In the genomic region with DNA sequence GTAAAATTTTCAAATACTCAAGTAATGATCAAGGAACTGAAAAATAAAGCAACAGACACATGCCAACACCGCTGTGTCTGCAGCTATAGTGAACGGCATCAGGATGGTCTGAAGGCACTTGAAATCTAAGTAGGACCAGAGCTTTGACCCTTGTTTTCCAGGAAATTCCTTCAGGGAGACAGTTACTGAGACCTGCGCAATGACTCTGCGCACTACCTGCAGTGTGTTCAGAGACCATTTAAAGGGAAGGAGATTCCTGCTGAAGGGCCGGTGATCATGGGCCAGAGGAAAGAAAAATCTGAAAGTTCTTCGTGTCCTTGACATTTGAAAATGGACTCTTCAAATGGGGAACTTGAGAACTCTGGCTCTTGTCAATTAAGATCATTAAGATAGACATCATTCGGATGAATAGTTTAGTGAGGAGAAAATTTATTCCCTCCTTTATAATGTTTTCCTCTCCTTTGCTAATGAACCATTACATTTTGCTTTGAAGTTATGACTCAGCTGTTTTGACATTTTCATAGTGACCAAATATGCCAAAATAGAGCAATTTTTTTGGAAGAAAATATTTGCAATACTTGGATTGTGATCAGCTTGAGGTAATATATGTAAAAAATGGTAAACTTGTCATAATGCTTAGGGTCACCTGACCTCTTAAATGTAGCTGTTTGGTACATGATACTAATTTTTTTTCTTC, we compare ENCODE assay signal across 18 cellular contexts.
A peak's percentile ranks its signal among the peaks of the same experiment; 100 is the strongest.
DNase-seq lines count a peak whose midpoint lies in the region; ATAC-seq, FAIRE-seq and TF ChIP-seq lines count a peak whose summit lies in the region.
"Had no signal": no experiment of that assay in that cellular context is flagged by ENCODE, and none has a peak within 500 bp of the region (broad histone marks: within the 10 kb centered on the region; RNA-seq: fewer than 3 reads in every experiment).

No MANE protein-coding gene starts in this region.

- H3K36me3 Mint-ChIP-seq in GM23338 (ENCODE audit: low read depth): no peaks in the 10 kb centered on the region
- no peaks in the 10 kb centered on the region for H3K36me3 Mint-ChIP-seq in astrocyte (ENCODE audit: low read depth, unreplicated experiment)

- H3K9me3 Mint-ChIP-seq in GM23338: no peaks in the 10 kb centered on the region
- H3K9me3 Mint-ChIP-seq in astrocyte (ENCODE audit: unreplicated experiment): no peaks in the 10 kb centered on the region
- H3K9me3 Mint-ChIP-seq: CD8-positive, alpha-beta memory T cell; T-cell had no signal

- no peak overlapping the region for H3K4me2 ChIP-seq in GM23338
- no peak overlapping the region for H3K4me2 ChIP-seq in astrocyte (ENCODE audit: low read length)
- H3K4me2 ChIP-seq: BLaER1 treated with 17β-estradiol and CSF1 and Interleukin-3, amounts not matched to agents 10 nM and 100 nM had no signal

- H3K36me3 ChIP-seq in GM23338 (ENCODE audit: insufficient read depth) (no peaks in the 10 kb centered on the region), astrocyte (ENCODE audit: insufficient read depth, low read length) (no peaks in the 10 kb centered on the region)
- H3K36me3 ChIP-seq: HAP-1 had no signal

- no peaks in the 10 kb centered on the region for H3K9me3 ChIP-seq in astrocyte (ENCODE audit: insufficient read depth, low read depth, low read length)
- H3K9me3 ChIP-seq: HAP-1 had no signal

- H3K4me1 ChIP-seq in GM23338 (ENCODE audit: insufficient read depth) (no peaks in the 10 kb centered on the region), astrocyte (ENCODE audit: insufficient read depth, low read length) (no peaks in the 10 kb centered on the region)
- H3K4me1 ChIP-seq: BLaER1 treated with 17β-estradiol and CSF1 and Interleukin-3, amounts not matched to agents 10 nM and 100 nM; HAP-1 had no signal

- H2AFZ ChIP-seq in GM23338 (peak overlapping the region; percentile 77; the same call in 1 of the 2 replicates), astrocyte (ENCODE audit: low read depth, low read length) (no peak overlapping the region)

- H3K27me3 Mint-ChIP-seq in GM23338 (ENCODE audit: insufficient read depth, low read depth, poor library complexity) (no peaks in the 10 kb centered on the region), astrocyte (ENCODE audit: low read depth, unreplicated experiment) (no peaks in the 10 kb centered on the region)
- H3K27me3 Mint-ChIP-seq: CD8-positive, alpha-beta memory T cell; T-cell had no signal

- H3K4me3 ChIP-seq in GM23338 (no peak overlapping the region), astrocyte (ENCODE audit: insufficient read depth, low read depth, low read length) (no peak overlapping the region)
- H3K4me3 ChIP-seq: BLaER1 treated with 17β-estradiol and CSF1 and Interleukin-3, amounts not matched to agents 10 nM and 100 nM; HAP-1 had no signal

- no peak overlapping the region for H3K4me3 Mint-ChIP-seq in GM23338
- no peak overlapping the region for H3K4me3 Mint-ChIP-seq in astrocyte (ENCODE audit: unreplicated experiment)
- H3K4me3 Mint-ChIP-seq: CD8-positive, alpha-beta memory T cell; T-cell had no signal

- DNase-seq in DMS53 (lab: John Stamatoyannopoulos, UW) (peak; percentile 0), DMS53 treated with DMSO at 0.1 percent for 48 hours (lab: John Stamatoyannopoulos, UW; ENCODE audit: unreplicated experiment) (no peak), GM23338 (ENCODE audit: low spot score) (no peak), astrocyte (ENCODE audit: low read depth) (peak; percentile 23), renal cortical epithelial cell (ENCODE audit: low read depth) (peak; percentile 28), left colon (no peak)
- no peak for DNase-seq in activated CD4-positive, alpha-beta T cell treated with anti-CD3 and anti-CD28 coated beads, Interleukin-2, amount 50 U/mL, for 4 hours
- DNase-seq: 8988T; CD8-positive, alpha-beta memory T cell; NCI-H1105 treated with DMSO at 0.1 percent for 48 hours; NCI-H187; NCI-H748 treated with DMSO at 0.1 percent for 48 hours; T-cell had no signal

- no peak overlapping the region for H3K27ac ChIP-seq in GM23338 (ENCODE audit: low read depth)
- no peak overlapping the region for H3K27ac ChIP-seq in astrocyte (ENCODE audit: low read depth, low read length)
- H3K27ac ChIP-seq: BLaER1 treated with 17β-estradiol and CSF1 and Interleukin-3, amounts not matched to agents 10 nM and 100 nM had no signal

- H4K20me1 ChIP-seq in GM23338 (replicated peaks; ENCODE audit: insufficient read depth): no peaks in the 10 kb centered on the region
- no peaks in the 10 kb centered on the region for H4K20me1 ChIP-seq in astrocyte (ENCODE audit: insufficient read depth, low read length)
- H4K20me1 ChIP-seq: BLaER1 treated with 17β-estradiol and CSF1 and Interleukin-3, amounts not matched to agents 10 nM and 100 nM had no signal

- FAIRE-seq in astrocyte (lab: Jason Lieb, UNC): no peak
- FAIRE-seq: GM19239 had no signal

- H3K79me2 ChIP-seq in GM23338 (replicated peaks; ENCODE audit: insufficient read depth): no peaks in the 10 kb centered on the region
- no peaks in the 10 kb centered on the region for H3K79me2 ChIP-seq in astrocyte (ENCODE audit: insufficient read depth, low read length)

- H3K27me3 ChIP-seq in GM23338 (ENCODE audit: insufficient read depth): no peaks in the 10 kb centered on the region
- no peaks in the 10 kb centered on the region for H3K27me3 ChIP-seq in astrocyte (ENCODE audit: insufficient read depth, low read length)
- H3K27me3 ChIP-seq: BLaER1 treated with 17β-estradiol and CSF1 and Interleukin-3, amounts not matched to agents 10 nM and 100 nM had no signal

- no peaks in the 10 kb centered on the region for H3K9me2 ChIP-seq in GM23338 (ENCODE audit: insufficient read depth)

- TF ChIP-seq CTCF in GM23338 (conservative IDR thresholded peaks at IDR 0.05; ENCODE audit: low read depth in 2 of 2) (no peak), astrocyte (IDR thresholded peaks at IDR 0.05; ENCODE audit: insufficient read depth, low read depth, low read length) (no peak)

- H3K9ac ChIP-seq in astrocyte (ENCODE audit: low read length): no peak overlapping the region
- H3K9ac ChIP-seq: BLaER1 treated with 17β-estradiol and CSF1 and Interleukin-3, amounts not matched to agents 10 nM and 100 nM had no signal

- H3K27ac Mint-ChIP-seq in GM23338 (no peak overlapping the region), astrocyte (ENCODE audit: unreplicated experiment) (no peak overlapping the region)
- H3K27ac Mint-ChIP-seq: T-cell had no signal

- ATAC-seq in GM23338: no peak
- no peak for ATAC-seq in HG03097 (IDR thresholded peaks at IDR 0.05; ENCODE audit: low FRiP score, unreplicated experiment)
- ATAC-seq in left colon: no peak
- ATAC-seq: Panc1, T-cell had no signal

- intact Hi-C loops in left colon (cut with DNase I, micrococcal nuclease): no loop called here

- no peaks in the 10 kb centered on the region for H3F3A ChIP-seq in GM23338 (replicated peaks; ENCODE audit: low read depth)

- no peaks in the 10 kb centered on the region for H3K4me1 Mint-ChIP-seq in GM23338
- H3K4me1 Mint-ChIP-seq in astrocyte (ENCODE audit: low read depth, unreplicated experiment): no peaks in the 10 kb centered on the region

TF ChIP-seq in GM23338, 12 proteins besides CTCF, POLR2A, EP300 and RAD21:
- no peak for TF ChIP-seq STAT1 (IDR thresholded peaks at IDR 0.05; ENCODE audit: unreplicated experiment)
- no peak for TF ChIP-seq EZH2phosphoT487 (IDR thresholded peaks at IDR 0.05; ENCODE audit: unreplicated experiment)
- no peak for TF ChIP-seq ZNF114 (CRISPR knock-in tag; IDR thresholded peaks at IDR 0.05)
- TF ChIP-seq, protein P1, sequence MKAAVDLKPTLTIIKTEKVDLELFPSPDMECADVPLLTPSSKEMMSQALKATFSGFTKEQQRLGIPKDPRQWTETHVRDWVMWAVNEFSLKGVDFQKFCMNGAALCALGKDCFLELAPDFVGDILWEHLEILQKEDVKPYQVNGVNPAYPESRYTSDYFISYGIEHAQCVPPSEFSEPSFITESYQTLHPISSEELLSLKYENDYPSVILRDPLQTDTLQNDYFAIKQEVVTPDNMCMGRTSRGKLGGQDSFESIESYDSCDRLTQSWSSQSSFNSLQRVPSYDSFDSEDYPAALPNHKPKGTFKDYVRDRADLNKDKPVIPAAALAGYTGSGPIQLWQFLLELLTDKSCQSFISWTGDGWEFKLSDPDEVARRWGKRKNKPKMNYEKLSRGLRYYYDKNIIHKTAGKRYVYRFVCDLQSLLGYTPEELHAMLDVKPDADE (IDR thresholded peaks at IDR 0.05): no peak
- no peak for TF ChIP-seq CREB1 (CRISPR knock-in tag; IDR thresholded peaks at IDR 0.05; ENCODE audit: low read depth)

Comparison
In these comparisons a context has a peak if more than half of its experiments do, and no peak if none do; other contexts are left out.
1. DNase-seq: peak in DMS53 (single experiment), astrocyte (single experiment) and renal cortical epithelial cell (single experiment); none in DMS53 treated with DMSO at 0.1 percent for 48 hours (single experiment), GM23338 (single experiment), left colon (0 of 2) and activated CD4-positive, alpha-beta T cell treated with anti-CD3 and anti-CD28 coated beads, Interleukin-2, amount 50 U/mL, for 4 hours (0 of 2).